33 cellular contexts compared by ENCODE assay signal in genomic region chr2:213914510-213914909, GRCh38.
"Had no signal": no experiment of that assay in that cellular context is flagged by ENCODE, and none has a peak within 500 bp of the region (broad histone marks: within the 10 kb centered on the region; RNA-seq: fewer than 3 reads in every experiment).

No MANE protein-coding gene starts in this region.

- FAIRE-seq: astrocyte had no signal

- H3K27me3 ChIP-seq: adrenal gland, body of pancreas, brain microvascular endothelial cell, breast epithelium had no signal

- H3K4me1 ChIP-seq: adrenal gland, body of pancreas, breast epithelium had no signal

- H3K9me3 ChIP-seq: adrenal gland, body of pancreas had no signal

- ATAC-seq: activated CD8-positive, alpha-beta T cell treated with anti-CD3 and anti-CD28 coated beads for 36 hours; activated naive CD4-positive, alpha-beta T cell treated with anti-CD3 and anti-CD28 coated beads, Interleukin-2, amount 50 U/mL, for 72 hours; activated T-cell treated with anti-CD3 and anti-CD28 coated beads, Interleukin-2, amount 50 U/mL, for 4 hours; activated T-cell treated with anti-CD3 and anti-CD28 coated beads, Interleukin-2, amount 50 U/mL, for 72 hours; activated T-helper 17 cell treated with anti-CD3 and anti-CD28 coated beads, Interleukin-2, amount 50 U/mL, for 72 hours; body of pancreas had no signal

- H3K27ac ChIP-seq: adrenal gland, body of pancreas, brain microvascular endothelial cell, breast epithelium, VCaP had no signal

- H3K36me3 ChIP-seq: adrenal gland, brain microvascular endothelial cell, breast epithelium had no signal

- DNase-seq: activated B cell treated with CpG ODN at 0.5 μM for 24 hours; activated CD4-positive, alpha-beta memory T cell treated with anti-CD3 and anti-CD28 coated beads for 36 hours; activated CD4-positive, alpha-beta T cell treated with anti-CD3 and anti-CD28 coated beads for 4 hours; activated CD4-positive, alpha-beta T cell treated with anti-CD3 and anti-CD28 coated beads, Interleukin-2, amount 10 ng/mL, durations not matched to agents 24 days and 14 days; activated CD4-positive, alpha-beta T cell treated with anti-CD3 and anti-CD28 coated beads, Interleukin-2, amount 50 U/mL, for 1 hour; activated CD4-positive, alpha-beta T cell treated with anti-CD3 and anti-CD28 coated beads, Interleukin-2, amount 50 U/mL, for 4 hours; activated CD4-positive, CD25-positive, alpha-beta regulatory T cell treated with anti-CD3 and anti-CD28 coated beads, Interleukin-2, amount 50 U/mL, for 72 hours; activated CD8-positive, alpha-beta memory T cell treated with anti-CD3 and anti-CD28 coated beads, Interleukin-2, amount 50 U/mL, for 4 hours; activated CD8-positive, alpha-beta T cell treated with anti-CD3 and anti-CD28 coated beads for 36 hours; activated effector memory CD4-positive, alpha-beta T cell treated with anti-CD3 and anti-CD28 coated beads, Interleukin-2, amount 50 U/mL, for 16 hours; activated gamma-delta T cell treated with Interleukin-2 at 50 U/mL for 16 hours; activated naive CD4-positive, alpha-beta T cell; activated naive CD4-positive, alpha-beta T cell treated with anti-CD3 and anti-CD28 coated beads for 36 hours; activated naive CD4-positive, alpha-beta T cell treated with anti-CD3 and anti-CD28 coated beads, Interleukin-2, amount 50 U/mL, for 16 hours; activated naive CD8-positive, alpha-beta T cell treated with anti-CD3 and anti-CD28 coated beads for 36 hours; activated T-cell treated with anti-CD3 and anti-CD28 coated beads for 4 hours; activated T-cell treated with anti-CD3 and anti-CD28 coated beads, Interleukin-2, amount 50 U/mL, for 1 hour; activated T-cell treated with anti-CD3 and anti-CD28 coated beads, Interleukin-2, amount 50 U/mL, for 4 hours; activated T-cell treated with anti-CD3 and anti-CD28 coated beads, Interleukin-2, amount 50 U/mL, for 72 hours; adrenal gland; amniotic stem cell; aorta; body of pancreas; brain microvascular endothelial cell; central memory CD4-positive, alpha-beta T cell; T-helper 1 cell; T-helper 2 cell; T-helper 9 cell had no signal

- H3K4me3 ChIP-seq: adrenal gland, body of pancreas, breast epithelium had no signal
